Comparison of ENCODE assay signal across 14 cellular contexts in genomic region chr7:140623995-140624902, GRCh38. TPM values are rescaled to one million over a fixed set of nuclear protein-coding genes. Genes with fewer than 3 reads are reported as not detected.
DNase-seq lines count a peak whose midpoint lies in the region; ATAC-seq, FAIRE-seq and TF ChIP-seq lines count a peak whose summit lies in the region.
"Had no signal": no experiment of that assay in that cellular context is flagged by ENCODE, and none has a peak within 500 bp of the region (broad histone marks: within the 10 kb centered on the region; RNA-seq: fewer than 3 reads in every experiment).

No MANE protein-coding gene starts in this region.

- H3K27me3 ChIP-seq in body of pancreas (no peaks in the 10 kb centered on the region), stomach (no peaks in the 10 kb centered on the region), SJCRH30 (no peaks in the 10 kb centered on the region)
- no peaks in the 10 kb centered on the region for H3K27me3 ChIP-seq in naive thymus-derived CD4-positive, alpha-beta T cell (ENCODE audit: control insufficient read depth in 2 of 2, insufficient read depth in 2 of 2, low read length in 2 of 2)

- WGBS in body of pancreas, 2 donors, result 76 to 81% methylated on average over 10 of the region's 10 CpGs
- WGBS in stomach, 5 donors, result 75 to 83% (median 79%) methylated on average over 10 of the region's 10 CpGs

- H3K4me3 ChIP-seq in body of pancreas (no peak overlapping the region), kidney (ENCODE audit: low read length in 2 of 2) (no peak overlapping the region), stomach (no peak overlapping the region), SJCRH30 (no peak overlapping the region)
- H3K4me3 ChIP-seq in naive thymus-derived CD4-positive, alpha-beta T cell (ENCODE audit: low read length), result no peak overlapping the region

- no peak overlapping the region for H3K4me3 Mint-ChIP-seq in naive thymus-derived CD4-positive, alpha-beta T cell

- H3K27ac ChIP-seq in body of pancreas (no peak overlapping the region), kidney (ENCODE audit: low read depth in 2 of 2, low read length in 2 of 2) (peak overlapping the region; percentile 32 to 80), stomach (peak overlapping the region in 3 of 5 donors; percentile 20 to 55 (median 39)), SJCRH30 (no peak overlapping the region)
- no peak overlapping the region for H3K27ac ChIP-seq in naive thymus-derived CD4-positive, alpha-beta T cell (ENCODE audit: low read depth, low read length)

- intact Hi-C loops in body of pancreas (cut with DNase I) (no loop called here), kidney (cut with DNase I) (no loop called here), stomach (cut with DNase I; ENCODE audit: low total_unique reads) (no loop called here)
- intact Hi-C loops in naive thymus-derived CD4-positive, alpha-beta T cell (cut with micrococcal nuclease), result no loop called here

- TF ChIP-seq EP300 in stomach (IDR thresholded peaks at IDR 0.05), result no peak

- CTCF ChIA-PET in naive thymus-derived CD4-positive, alpha-beta T cell (lab: Charles Lee), result no interaction called here

- H3K36me3 ChIP-seq in body of pancreas (replicated peaks in 1 of 2; ENCODE audit: insufficient read depth in 1 of 2, low read depth in 2 of 2), result no peaks in the 10 kb centered on the region
- H3K36me3 ChIP-seq in kidney (ENCODE audit: control insufficient read depth in 1 of 2, insufficient read depth in 2 of 2, low read length in 2 of 2), result no peaks in the 10 kb centered on the region
- H3K36me3 ChIP-seq in stomach, result no peaks in the 10 kb centered on the region
- no peaks in the 10 kb centered on the region for H3K36me3 ChIP-seq in SJCRH30
- no peaks in the 10 kb centered on the region for H3K36me3 ChIP-seq in naive thymus-derived CD4-positive, alpha-beta T cell (ENCODE audit: control insufficient read depth in 2 of 3, insufficient read depth in 3 of 3, low read length in 3 of 3)

- no peak for TF ChIP-seq CTCF in body of pancreas (IDR thresholded peaks at IDR 0.05)
- no peak for TF ChIP-seq CTCF in kidney (IDR thresholded peaks at IDR 0.05; ENCODE audit: borderline replicate concordance, extremely low read depth, insufficient read depth)
- TF ChIP-seq CTCF in stomach (IDR thresholded peaks at IDR 0.05), result no peak

- no peaks in the 10 kb centered on the region for H3K4me1 ChIP-seq in body of pancreas
- H3K4me1 ChIP-seq in kidney (ENCODE audit: control insufficient read depth in 1 of 2, insufficient read depth in 1 of 2, low read depth in 1 of 2, low read length in 2 of 2), result peaks cover 0 to 11% of the 10 kb centered on the region in 2 donors
- peaks cover 19 to 23% (median 22%) of the 10 kb centered on the region in 4 donors for H3K4me1 ChIP-seq in stomach
- H3K4me1 ChIP-seq in SJCRH30, result peaks cover 18% of the 10 kb centered on the region
- no peaks in the 10 kb centered on the region for H3K4me1 ChIP-seq in naive thymus-derived CD4-positive, alpha-beta T cell (ENCODE audit: control insufficient read depth in 2 of 2, insufficient read depth in 2 of 2, low read length in 2 of 2)

- TF ChIP-seq POLR2A in body of pancreas (IDR thresholded peaks at IDR 0.05), result no peak
- TF ChIP-seq POLR2A in stomach (IDR thresholded peaks at IDR 0.05), result no peak

- no peak overlapping the region for H3K9ac ChIP-seq in kidney (ENCODE audit: low read length in 2 of 2)

- POLR2A ChIA-PET in naive thymus-derived CD4-positive, alpha-beta T cell (lab: Charles Lee), result interaction anchor here (0.7 kb wide), 1 partner anchor 48 kb away, joined by 3 read pairs; no protein-coding TSS in a partner anchor

- H3K4me1 Mint-ChIP-seq in naive thymus-derived CD4-positive, alpha-beta T cell, result no peaks in the 10 kb centered on the region

- ATAC-seq in body of pancreas (peak; percentile 21), GM19023 (IDR thresholded peaks at IDR 0.05; ENCODE audit: unreplicated experiment) (no peak)
- no peak for ATAC-seq in naive thymus-derived CD4-positive, alpha-beta T cell
- ATAC-seq: stimulated activated naive CD8-positive, alpha-beta T cell treated with anti-CD3 and anti-CD28 coated beads, Interleukin-15, Interleukin-2, amounts not matched to agents 100 U/mL and 50 U/mL, for 24 hours had no signal

- DNase-seq in NCI-H146 (lab: John Stamatoyannopoulos, UW), result peak; percentile 73
- DNase-seq in body of pancreas, result peak in 1 of 4 donors; percentile 27
- DNase-seq in kidney, result no peak
- no peak for DNase-seq in stomach
- DNase-seq in SJCRH30, result no peak
- DNase-seq in naive thymus-derived CD4-positive, alpha-beta T cell, result no peak
- no peak for DNase-seq in NCI-H748 treated with DMSO at 0.1 percent for 48 hours (lab: John Stamatoyannopoulos, UW)
- DNase-seq: DMS 273 treated with DMSO at 0.1 percent for 48 hours; NCI-H446; stimulated activated CD4-positive, alpha-beta T cell treated with anti-CD3 and anti-CD28 coated beads, Interleukin-15, amount 100 ng/mL, for 24 hours; stimulated activated naive CD8-positive, alpha-beta T cell treated with anti-CD3 and anti-CD28 coated beads, Interleukin-15, Interleukin-2, amounts not matched to agents 100 U/mL and 50 U/mL, for 24 hours had no signal

- peaks cover 0 to 2% (median 0%) of the 10 kb centered on the region in 11 donors for H3K9me3 Mint-ChIP-seq in naive thymus-derived CD4-positive, alpha-beta T cell

- peak; percentile 23 for FAIRE-seq in kidney (lab: Jason Lieb, UNC)
- FAIRE-seq: bronchial epithelial cell had no signal

- no peaks in the 10 kb centered on the region for H3K36me3 Mint-ChIP-seq in naive thymus-derived CD4-positive, alpha-beta T cell

- peaks cover 0 to 8% (median 4%) of the 10 kb centered on the region in 5 donors for H3K27me3 Mint-ChIP-seq in naive thymus-derived CD4-positive, alpha-beta T cell

- no peak overlapping the region for H3K27ac Mint-ChIP-seq in naive thymus-derived CD4-positive, alpha-beta T cell

- H3K9me3 ChIP-seq in body of pancreas (no peaks in the 10 kb centered on the region), kidney (ENCODE audit: control insufficient read depth in 1 of 2, low read length in 2 of 2) (no peaks in the 10 kb centered on the region), stomach (no peaks in the 10 kb centered on the region), SJCRH30 (replicated peaks) (no peaks in the 10 kb centered on the region)
- no peaks in the 10 kb centered on the region for H3K9me3 ChIP-seq in naive thymus-derived CD4-positive, alpha-beta T cell (ENCODE audit: control insufficient read depth in 2 of 3, low read length in 3 of 3)

RNA-seq across cellular contexts. Expression of gene DENND2A, which starts 16.4 kb away (rescaled TPM):
- total RNA-seq in body of pancreas (1 to 10 TPM; 2.6 to 7.3 TPM), kidney (18.0 TPM), stomach (10 to 100 TPM in 1 of 5 donors, 1 to 10 TPM in 4; 4.1 to 17.8 (median 6.2) TPM)
- polyA plus RNA-seq in kidney (ENCODE audit: insufficient read depth, low read depth, low replicate concordance) (6.5 TPM), stomach (10 to 100 TPM in 1 of 3 donors, 1 to 10 TPM in 2; 1.8 to 11.5 (median 8.3) TPM)
- total RNA-seq in SJCRH30 (2014; rRNA removed; shearing (Covaris generic)), result 9.2 and 10.7 TPM in 2 replicates
- not detected for total RNA-seq in naive thymus-derived CD4-positive, alpha-beta T cell
- polyA plus RNA-seq in naive thymus-derived CD4-positive, alpha-beta T cell, result not detected
- total RNA-seq: T-helper 1 cell treated with Interleukin-12 subunit alpha and Interleukin-12 subunit beta and Interleukin-4 antibody, amounts not matched to agents 30 ng/mL and 1 ng/mL, for 36 hours had no signal

RNA-seq across cellular contexts. Expression of gene ADCK2, which starts 48.5 kb away (rescaled TPM):
- total RNA-seq in body of pancreas (10 to 100 TPM; 16.1 to 21.1 TPM), kidney (18.7 TPM), stomach (10 to 100 TPM in 4 of 5 donors, 1 to 10 TPM in 1; 2.7 to 62.3 (median 22.0) TPM)
- polyA plus RNA-seq in kidney (ENCODE audit: insufficient read depth, low read depth, low replicate concordance) (18.8 TPM), stomach (10 to 100 TPM in 2 of 3 donors, 1 to 10 TPM in 1; 8.7 to 20.9 (median 10.5) TPM)
- 16.1 and 17.3 TPM in 2 replicates for total RNA-seq in SJCRH30 (2014; rRNA removed; shearing (Covaris generic))
- 10 to 100 TPM; 15.2 to 19.0 (median 18.3) TPM for total RNA-seq in naive thymus-derived CD4-positive, alpha-beta T cell
- polyA plus RNA-seq in naive thymus-derived CD4-positive, alpha-beta T cell, result 10 to 100 TPM; 32.2 to 34.2 TPM

Comparison
In these comparisons a context has a peak if more than half of its experiments do, and no peak if none do; other contexts are left out.
1. H3K27ac ChIP-seq: peak in kidney (2 of 2) and stomach (3 of 5); none in body of pancreas (0 of 4), SJCRH30 (single experiment) and naive thymus-derived CD4-positive, alpha-beta T cell (single experiment).